Comparison of ENCODE assay signal across 12 cellular contexts in the genomic region with DNA sequence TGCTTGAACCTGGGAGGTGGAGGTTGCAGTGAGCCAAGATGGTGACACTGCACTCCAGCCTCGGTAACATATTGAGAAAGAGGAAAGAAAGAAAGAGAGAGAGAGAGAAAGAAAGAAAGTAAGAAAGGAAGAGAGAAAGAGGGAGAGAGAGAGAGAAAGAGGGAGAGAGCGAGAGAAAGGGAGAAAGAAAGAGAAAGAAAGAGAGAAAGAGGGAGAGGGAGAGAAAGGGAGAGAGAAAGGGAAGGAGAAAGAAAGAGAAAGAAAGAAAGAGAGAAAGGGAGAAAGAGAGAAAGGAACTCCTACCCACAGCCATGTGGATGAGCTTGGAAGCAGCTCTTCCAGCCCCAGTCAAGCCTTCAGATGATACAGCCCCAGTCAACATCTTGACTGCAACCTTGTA. TPM values are rescaled to one million over a fixed set of nuclear protein-coding genes. Genes with fewer than 3 reads are reported as not detected.
"Had no signal": no experiment of that assay in that cellular context is flagged by ENCODE, and none has a peak within 500 bp of the region (broad histone marks: within the 10 kb centered on the region; RNA-seq: fewer than 3 reads in every experiment).

No MANE protein-coding gene starts in this region.

- DNase-seq: GM23248, GOT3, H7, H9, HCEC 1CT, HFFc6 had no signal

- ATAC-seq: GM23338, HCT116 had no signal

- H3K36me3 ChIP-seq: HAP-1 had no signal

- FAIRE-seq: H1, H54 had no signal

- H3K4me3 ChIP-seq: GM23248, GM23338, HAP-1 had no signal

- H3K9ac ChIP-seq: GM23248 had no signal

- H3K4me1 ChIP-seq: HAP-1 had no signal

- H3K4me2 ChIP-seq: GM23338 had no signal

- H3K27ac Mint-ChIP-seq: GM23338, H9, HFFc6 had no signal

- H2AFZ ChIP-seq: GM23248, GM23338 had no signal

- H3K27ac ChIP-seq: GM23248 had no signal

- H3K4me3 Mint-ChIP-seq: GM23338, H9, HFFc6 had no signal

RNA-seq across cellular contexts. Expression of gene ZNRF4, which starts 46.7 kb away (rescaled TPM):
- total RNA-seq: GM23248, GM23338, H1, H4, H7, H9, HFFc6 had no signal
- polyA plus RNA-seq: GM23248, GM23338, H1 had no signal
